Comparison of ENCODE assay signal across 2 cellular contexts in genomic region chr6:29349348-29349747, GRCh38. TPM values are rescaled to one million over a fixed set of nuclear protein-coding genes. Genes with fewer than 3 reads are reported as not detected.
"Had no signal": no experiment of that assay in that cellular context is flagged by ENCODE, and none has a peak within 500 bp of the region (broad histone marks: within the 10 kb centered on the region; RNA-seq: fewer than 3 reads in every experiment).

No MANE protein-coding gene starts in this region.

RNA-seq across cellular contexts. Expression of gene OR5V1, which starts 19.3 kb away (rescaled TPM):
- total RNA-seq: G401, GM12878 had no signal
- polyA plus RNA-seq: GM12878 had no signal

RNA-seq across cellular contexts. Expression of gene OR12D3, which starts 25.7 kb away (rescaled TPM):
- total RNA-seq: G401, GM12878 had no signal
- polyA plus RNA-seq: GM12878 had no signal

RNA-seq across cellular contexts. Expression of gene OR12D2, which starts 46.1 kb away (rescaled TPM):
- total RNA-seq: G401, GM12878 had no signal
- polyA plus RNA-seq: GM12878 had no signal

RNA-seq across cellular contexts. Expression of gene OR14J1, which starts 47.8 kb away (rescaled TPM):
- total RNA-seq: G401, GM12878 had no signal
- polyA plus RNA-seq: GM12878 had no signal
